ENCODE assay signal across 23 cellular contexts in the genomic region with DNA sequence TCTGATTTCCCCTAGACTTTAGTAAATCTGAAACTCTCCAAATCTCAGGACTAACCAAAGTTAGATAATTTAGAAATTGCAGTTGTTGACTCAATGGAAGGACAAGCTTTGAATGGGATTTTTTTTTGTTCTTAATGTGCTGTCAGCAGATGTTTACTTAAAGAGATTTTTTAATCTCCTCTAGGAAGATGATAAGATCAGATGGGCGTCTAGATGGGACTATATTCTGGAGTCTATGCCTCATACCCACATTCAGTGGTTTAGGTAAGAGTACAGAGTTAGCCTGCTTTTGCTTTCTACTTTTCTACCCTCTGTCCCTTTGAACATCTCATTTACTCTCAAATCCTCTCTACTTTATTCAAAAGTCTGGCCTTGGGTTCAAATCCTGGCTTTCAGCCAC. TPM values are rescaled to one million over a fixed set of nuclear protein-coding genes. Genes with fewer than 3 reads are reported as not detected.
A peak's percentile ranks its signal among the peaks of the same experiment; 100 is the strongest.
DNase-seq lines count a peak whose midpoint lies in the region; ATAC-seq and TF ChIP-seq lines count a peak whose summit lies in the region.
"Had no signal": no experiment of that assay in that cellular context is flagged by ENCODE, and none has a peak within 500 bp of the region (broad histone marks: within the 10 kb centered on the region; RNA-seq: fewer than 3 reads in every experiment).

No MANE protein-coding gene starts in this region.

- H3K27me3 ChIP-seq in CD4-positive, alpha-beta memory T cell (ENCODE audit: insufficient read depth, low read length), result no peaks in the 10 kb centered on the region
- H3K27me3 ChIP-seq: SJSA1, tibial nerve had no signal

- DNase-seq in activated CD4-positive, alpha-beta T cell treated with anti-CD3 and anti-CD28 coated beads for 36 hours, result no peak
- DNase-seq in activated CD4-positive, alpha-beta T cell treated with anti-CD3 and anti-CD28 coated beads, Interleukin-2, amount 10 ng/mL, durations not matched to agents 24 days and 14 days, result no peak
- DNase-seq in CD4-positive, alpha-beta memory T cell, result no peak
- DNase-seq in activated B cell treated with CpG ODN at 0.5 μM for 24 hours, result no peak
- DNase-seq in naive B cell, result no peak
- DNase-seq in DMS79 treated with DMSO at 0.1 percent for 48 hours (lab: John Stamatoyannopoulos, UW), result no peak
- no peak for DNase-seq in NCI-H1092 (lab: John Stamatoyannopoulos, UW)
- no peak for DNase-seq in NAMALWA (ENCODE audit: low spot score)
- DNase-seq: 8988T; DMS 273 treated with DMSO at 0.1 percent for 48 hours; effector memory CD4-positive, alpha-beta T cell; erythroblast; KG1; kidney; MM.1S; NCI-H1417 treated with DMSO at 0.1 percent for 48 hours; NCI-H2081 treated with DMSO at 0.1 percent for 48 hours; NCI-H345; RPMI8226 had no signal

- POLR2A ChIA-PET in activated CD4-positive, alpha-beta T cell treated with anti-CD3 and anti-CD28 coated beads for 36 hours (lab: Charles Lee), result no interaction called here
- POLR2A ChIA-PET in CD4-positive, alpha-beta memory T cell (lab: Charles Lee; ENCODE audit: partially characterized antibody), result interaction anchor here (0.7 to 1.3 kb wide), 2 partner anchors 44 to 976 kb away, joined by 4 read pairs; no protein-coding TSS in a partner anchor
- POLR2A ChIA-PET in activated B cell treated with CpG ODN at 0.5 μM for 24 hours (lab: Charles Lee), result interaction anchor here (0.6 to 1.6 kb wide), 2 partner anchors 39 to 546 kb away, joined by 4 to 11 read pairs; no protein-coding TSS in a partner anchor

- CTCF ChIA-PET in activated CD4-positive, alpha-beta T cell treated with anti-CD3 and anti-CD28 coated beads for 36 hours (lab: Charles Lee), result interaction anchor here (0.7 to 1.6 kb wide), 3 partner anchors 11 to 17 kb away, joined by 3 to 7 read pairs (median 4); no protein-coding TSS in a partner anchor
- CTCF ChIA-PET in CD4-positive, alpha-beta memory T cell (lab: Charles Lee; ENCODE audit: partially characterized antibody), result interaction anchor here (0.7 to 3.6 kb wide), 5 partner anchors 12 to 54 kb away, joined by 3 to 24 read pairs (median 5); no protein-coding TSS in a partner anchor
- CTCF ChIA-PET in activated B cell treated with CpG ODN at 0.5 μM for 24 hours (lab: Charles Lee), result interaction anchor here (0.7 to 1.3 kb wide), 3 partner anchors 34 to 71 kb away, joined by 3 to 4 read pairs (median 4); no protein-coding TSS in a partner anchor

- peak; percentile 11 for ATAC-seq in activated CD4-positive, alpha-beta T cell treated with anti-CD3 and anti-CD28 coated beads for 36 hours
- ATAC-seq in activated B cell treated with CpG ODN at 0.5 μM for 24 hours (ENCODE audit: low read depth) (no peak), naive B cell (ENCODE audit: low read depth in 2 of 2) (no peak)

- H3K36me3 Mint-ChIP-seq in activated CD4-positive, alpha-beta T cell treated with anti-CD3 and anti-CD28 coated beads for 36 hours (ENCODE audit: low read depth), result peaks cover 54% of the 10 kb centered on the region
- H3K36me3 Mint-ChIP-seq in activated CD4-positive, alpha-beta T cell treated with anti-CD3 and anti-CD28 coated beads, Interleukin-2, amount 10 ng/mL, durations not matched to agents 24 days and 14 days (ENCODE audit: low read depth), result peaks cover 56% of the 10 kb centered on the region
- peaks cover 57 to 63% of the 10 kb centered on the region in 2 donors for H3K36me3 Mint-ChIP-seq in CD4-positive, alpha-beta memory T cell
- H3K36me3 Mint-ChIP-seq in activated B cell treated with CpG ODN at 0.5 μM for 24 hours (ENCODE audit: low read depth) (peaks cover 72% of the 10 kb centered on the region), naive B cell (peaks cover 8 to 13% of the 10 kb centered on the region in 2 donors)

- no peak overlapping the region for H3K4me3 Mint-ChIP-seq in activated CD4-positive, alpha-beta T cell treated with anti-CD3 and anti-CD28 coated beads for 36 hours
- H3K4me3 Mint-ChIP-seq in activated CD4-positive, alpha-beta T cell treated with anti-CD3 and anti-CD28 coated beads, Interleukin-2, amount 10 ng/mL, durations not matched to agents 24 days and 14 days, result no peak overlapping the region
- peak overlapping the region in 6 of 8 donors; percentile 21 to 77 (median 66) for H3K4me3 Mint-ChIP-seq in CD4-positive, alpha-beta memory T cell
- no peak overlapping the region for H3K4me3 Mint-ChIP-seq in activated B cell treated with CpG ODN at 0.5 μM for 24 hours
- H3K4me3 Mint-ChIP-seq in naive B cell, result no peak overlapping the region
- H3K4me3 Mint-ChIP-seq: mesothelial cell of epicardium, nephron had no signal

- H3K27me3 Mint-ChIP-seq in activated CD4-positive, alpha-beta T cell treated with anti-CD3 and anti-CD28 coated beads for 36 hours, result no peaks in the 10 kb centered on the region
- H3K27me3 Mint-ChIP-seq in activated CD4-positive, alpha-beta T cell treated with anti-CD3 and anti-CD28 coated beads, Interleukin-2, amount 10 ng/mL, durations not matched to agents 24 days and 14 days, result no peaks in the 10 kb centered on the region
- no peaks in the 10 kb centered on the region for H3K27me3 Mint-ChIP-seq in CD4-positive, alpha-beta memory T cell
- H3K27me3 Mint-ChIP-seq in activated B cell treated with CpG ODN at 0.5 μM for 24 hours (no peaks in the 10 kb centered on the region), naive B cell (no peaks in the 10 kb centered on the region)

- H3K27ac Mint-ChIP-seq in activated CD4-positive, alpha-beta T cell treated with anti-CD3 and anti-CD28 coated beads for 36 hours, result no peak overlapping the region
- no peak overlapping the region for H3K27ac Mint-ChIP-seq in activated CD4-positive, alpha-beta T cell treated with anti-CD3 and anti-CD28 coated beads, Interleukin-2, amount 10 ng/mL, durations not matched to agents 24 days and 14 days
- H3K27ac Mint-ChIP-seq in CD4-positive, alpha-beta memory T cell, result peak overlapping the region; percentile 61 to 94 (median 89)
- H3K27ac Mint-ChIP-seq in activated B cell treated with CpG ODN at 0.5 μM for 24 hours (peak overlapping the region; percentile 84), naive B cell (peak overlapping the region in 5 of 6 donors; percentile 54 to 81 (median 64))
- H3K27ac Mint-ChIP-seq: mesothelial cell of epicardium, nephron had no signal

- intact Hi-C loops in activated CD4-positive, alpha-beta T cell treated with anti-CD3 and anti-CD28 coated beads for 36 hours (cut with DNase I, micrococcal nuclease), result no loop called here
- intact Hi-C loops in activated CD4-positive, alpha-beta T cell treated with anti-CD3 and anti-CD28 coated beads, Interleukin-2, amount 10 ng/mL, durations not matched to agents 24 days and 14 days (cut with micrococcal nuclease), result loop anchor here (5.0 to 10.0 kb wide), 2 partner anchors 67 to 96 kb away; a partner anchor contains a TSS
- intact Hi-C loops in CD4-positive, alpha-beta memory T cell (cut with micrococcal nuclease), result loop anchor here (5.0 to 10.0 kb wide), 3 partner anchors 43 to 1584 kb away; a partner anchor contains a TSS
- intact Hi-C loops in activated B cell treated with CpG ODN at 0.5 μM for 24 hours (cut with micrococcal nuclease), result loop anchor here (5.0 kb wide), 2 partner anchors 98 to 338 kb away; a partner anchor contains a TSS

- H3K27ac ChIP-seq in CD4-positive, alpha-beta memory T cell (ENCODE audit: low read depth, low read length), result peak overlapping the region; percentile 9
- H3K27ac ChIP-seq: SJSA1, tibial nerve had no signal

- H3K9me3 ChIP-seq in CD4-positive, alpha-beta memory T cell (ENCODE audit: control insufficient read depth in 1 of 2, low read length in 2 of 2), result no peaks in the 10 kb centered on the region
- H3K9me3 ChIP-seq: SJSA1, tibial nerve had no signal

- peaks cover 24% of the 10 kb centered on the region for H3K36me3 ChIP-seq in CD4-positive, alpha-beta memory T cell (ENCODE audit: insufficient read depth, low read length)

- H3K9me3 Mint-ChIP-seq in activated CD4-positive, alpha-beta T cell treated with anti-CD3 and anti-CD28 coated beads for 36 hours (ENCODE audit: low read depth), result no peaks in the 10 kb centered on the region
- no peaks in the 10 kb centered on the region for H3K9me3 Mint-ChIP-seq in activated CD4-positive, alpha-beta T cell treated with anti-CD3 and anti-CD28 coated beads, Interleukin-2, amount 10 ng/mL, durations not matched to agents 24 days and 14 days
- H3K9me3 Mint-ChIP-seq in CD4-positive, alpha-beta memory T cell, result no peaks in the 10 kb centered on the region
- H3K9me3 Mint-ChIP-seq in activated B cell treated with CpG ODN at 0.5 μM for 24 hours (no peaks in the 10 kb centered on the region), naive B cell (no peaks in the 10 kb centered on the region)
- H3K9me3 Mint-ChIP-seq: mesothelial cell of epicardium, nephron had no signal

- no peak overlapping the region for H3K4me3 ChIP-seq in CD4-positive, alpha-beta memory T cell (ENCODE audit: low read length in 2 of 2)
- H3K4me3 ChIP-seq: SJSA1, tibial nerve had no signal

- peaks cover 38% of the 10 kb centered on the region for H3K4me1 Mint-ChIP-seq in activated CD4-positive, alpha-beta T cell treated with anti-CD3 and anti-CD28 coated beads for 36 hours
- peaks cover 25% of the 10 kb centered on the region for H3K4me1 Mint-ChIP-seq in activated CD4-positive, alpha-beta T cell treated with anti-CD3 and anti-CD28 coated beads, Interleukin-2, amount 10 ng/mL, durations not matched to agents 24 days and 14 days
- H3K4me1 Mint-ChIP-seq in CD4-positive, alpha-beta memory T cell, result peaks cover 31 to 57% (median 43%) of the 10 kb centered on the region in 4 donors
- H3K4me1 Mint-ChIP-seq in activated B cell treated with CpG ODN at 0.5 μM for 24 hours, result peaks cover 44% of the 10 kb centered on the region
- H3K4me1 Mint-ChIP-seq in naive B cell, result peaks cover 13 to 20% (median 14%) of the 10 kb centered on the region in 3 donors
- H3K4me1 Mint-ChIP-seq: mesothelial cell of epicardium, nephron had no signal

- no peak for TF ChIP-seq CTCF in activated B cell treated with CpG ODN at 0.5 μM for 24 hours (IDR thresholded peaks at IDR 0.05)

- H3K4me1 ChIP-seq in CD4-positive, alpha-beta memory T cell (ENCODE audit: insufficient read depth, low read length), result peaks cover 55% of the 10 kb centered on the region
- H3K4me1 ChIP-seq: SJSA1, tibial nerve had no signal

RNA-seq across cellular contexts. Expression of a gene that starts 39.3 kb away (rescaled TPM):
- total RNA-seq in activated CD4-positive, alpha-beta T cell treated with anti-CD3 and anti-CD28 coated beads for 36 hours, result 10 to 100 TPM; 51.8 to 53.4 TPM
- total RNA-seq in activated CD4-positive, alpha-beta T cell treated with anti-CD3 and anti-CD28 coated beads, Interleukin-2, amount 10 ng/mL, durations not matched to agents 24 days and 14 days, result 57.8 and 60.2 TPM in 2 replicates
- total RNA-seq in CD4-positive, alpha-beta memory T cell, result 10 to 100 TPM; 60.0 to 64.2 TPM
- 100 to 1,000 TPM; 102 to 126 TPM for polyA plus RNA-seq in CD4-positive, alpha-beta memory T cell
- 68.1 and 76.0 TPM in 2 replicates for total RNA-seq in activated B cell treated with CpG ODN at 0.5 μM for 24 hours
- 100 to 1,000 TPM in 1 of 6 donors, 10 to 100 TPM in 5; 60.7 to 140 (median 67.0) TPM for polyA plus RNA-seq in naive B cell (ENCODE audit: low read depth in 6 of 6)

Comparison
In these comparisons a context has a peak if more than half of its experiments do, and no peak if none do; other contexts are left out.
1. intact Hi-C loops: an anchor here in activated CD4-positive, alpha-beta T cell treated with anti-CD3 and anti-CD28 coated beads, Interleukin-2, amount 10 ng/mL, durations not matched to agents 24 days and 14 days (5.0 to 10.0 kb wide), CD4-positive, alpha-beta memory T cell (5.0 to 10.0 kb wide) and activated B cell treated with CpG ODN at 0.5 μM for 24 hours (5.0 kb wide); none called in activated CD4-positive, alpha-beta T cell treated with anti-CD3 and anti-CD28 coated beads for 36 hours.
2. H3K27ac Mint-ChIP-seq: peak in CD4-positive, alpha-beta memory T cell (7 of 7), activated B cell treated with CpG ODN at 0.5 μM for 24 hours (single experiment) and naive B cell (5 of 6); none in activated CD4-positive, alpha-beta T cell treated with anti-CD3 and anti-CD28 coated beads for 36 hours (single experiment) and activated CD4-positive, alpha-beta T cell treated with anti-CD3 and anti-CD28 coated beads, Interleukin-2, amount 10 ng/mL, durations not matched to agents 24 days and 14 days (single experiment).
3. H3K4me3 Mint-ChIP-seq: peak in CD4-positive, alpha-beta memory T cell (6 of 8); none in activated CD4-positive, alpha-beta T cell treated with anti-CD3 and anti-CD28 coated beads for 36 hours (single experiment), activated CD4-positive, alpha-beta T cell treated with anti-CD3 and anti-CD28 coated beads, Interleukin-2, amount 10 ng/mL, durations not matched to agents 24 days and 14 days (single experiment), activated B cell treated with CpG ODN at 0.5 μM for 24 hours (single experiment) and naive B cell (0 of 8).